ENCODE assay signal across 8 cellular contexts in the genomic region with DNA sequence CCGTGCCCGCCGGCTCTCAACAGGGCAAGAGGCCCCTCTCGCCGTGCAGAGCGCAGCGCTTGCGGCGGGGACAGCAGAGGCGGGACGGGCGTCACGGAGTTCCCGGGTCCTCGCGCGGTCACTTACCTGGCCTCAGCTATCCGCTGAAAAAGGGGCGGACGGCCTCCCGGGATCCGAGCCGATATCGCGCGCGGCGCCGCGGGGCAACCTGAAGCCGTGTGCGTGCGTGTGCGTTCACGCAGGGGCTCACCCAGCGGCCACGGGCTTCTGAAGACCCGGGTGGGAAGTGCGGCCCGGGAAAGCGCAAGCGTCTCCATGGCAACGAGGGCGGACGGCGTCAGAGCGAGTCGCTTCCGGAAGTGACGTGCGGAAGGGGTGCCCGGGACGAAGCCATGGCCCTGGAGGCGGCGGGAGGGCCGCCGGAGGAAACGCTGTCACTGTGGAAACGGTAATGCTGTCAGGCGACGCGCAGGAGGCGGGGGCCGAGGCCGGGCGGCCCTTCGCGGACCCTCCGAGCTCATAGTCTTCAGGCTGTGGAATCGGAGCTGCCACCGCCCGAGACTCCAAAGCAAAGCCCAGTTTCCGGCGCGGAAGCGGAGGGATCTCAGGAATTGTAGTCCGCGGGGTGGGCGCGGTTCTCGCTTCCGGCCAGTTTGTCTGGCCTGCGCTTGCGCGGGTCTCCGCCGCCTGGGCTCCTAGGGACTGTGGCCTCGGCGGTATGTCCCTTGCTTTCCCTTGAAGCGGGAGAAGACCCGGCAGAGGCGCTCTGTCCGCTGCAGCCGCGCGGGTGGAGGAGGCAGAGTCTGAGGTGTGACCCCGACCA.
DNase-seq lines count a peak whose midpoint lies in the region; ATAC-seq and TF ChIP-seq lines count a peak whose summit lies in the region.

Gene ENDOV, plus strand, starts transcription at position 365 of the 823 bp plus-strand sequence. Its CDS starts 28 bp downstream, at position 393.

- DNase-seq in NCI-H1105 (lab: John Stamatoyannopoulos, UW): peak; percentile 84
- peak; percentile 91 for DNase-seq in activated naive CD4-positive, alpha-beta T cell treated with anti-CD3 and anti-CD28 coated beads, Interleukin-2, amount 50 U/mL, for 16 hours
- DNase-seq in globus pallidus (ENCODE audit: low spot score): peak; percentile 92
- peak; percentile 60 for DNase-seq in non-pigmented ciliary epithelial cell (ENCODE audit: low read depth)
- DNase-seq in substantia nigra (lab: John Stamatoyannopoulos, UW): peak; percentile 69 to 99 (median 92)

- ATAC-seq in HG02623 (IDR thresholded peaks at IDR 0.05; ENCODE audit: unreplicated experiment) (peak; percentile 82), SK-N-SH treated with all-trans-retinoic acid at 6 μM for 48 hours (peak; percentile 91)

- peak within 1 kb of the TSS; percentile 75 for H3K4me3 ChIP-seq in GM08714 (ENCODE audit: low read length)

- H3K27ac ChIP-seq in substantia nigra (ENCODE audit: low read depth, low read length, poor library complexity, severe bottlenecking): peak within 1 kb of the TSS; percentile 91

TF ChIP-seq in SK-N-SH treated with all-trans-retinoic acid at 6 μM for 48 hours, 23 proteins besides CTCF, POLR2A, EP300 and RAD21:
- TF ChIP-seq ZFP3 (CRISPR knock-in tag; IDR thresholded peaks at IDR 0.05) (peak; percentile 70; the same call in 1 of the 2 replicates), PPARA (CRISPR knock-in tag; IDR thresholded peaks at IDR 0.05; ENCODE audit: borderline replicate concordance) (no peak), TCF4 (CRISPR knock-in tag; IDR thresholded peaks at IDR 0.05; ENCODE audit: borderline replicate concordance) (no peak), ZFP30 (CRISPR knock-in tag; IDR thresholded peaks at IDR 0.05) (no peak), CREB5 (CRISPR knock-in tag; IDR thresholded peaks at IDR 0.05; ENCODE audit: low read depth) (no peak), CSDC2 (CRISPR knock-in tag; IDR thresholded peaks at IDR 0.05) (no peak), CSRNP3 (CRISPR knock-in tag; IDR thresholded peaks at IDR 0.05) (no peak), RARB (CRISPR knock-in tag; IDR thresholded peaks at IDR 0.05) (no peak), GLIS3 (CRISPR knock-in tag; IDR thresholded peaks at IDR 0.05) (no peak), SNAI2 (CRISPR knock-in tag; IDR thresholded peaks at IDR 0.05) (no peak), OSR1 (CRISPR knock-in tag; IDR thresholded peaks at IDR 0.05) (no peak), ZNF8 (CRISPR knock-in tag; IDR thresholded peaks at IDR 0.05) (no peak), TOX (CRISPR knock-in tag; IDR thresholded peaks at IDR 0.05; ENCODE audit: borderline replicate concordance) (no peak), ARNTL (CRISPR knock-in tag; IDR thresholded peaks at IDR 0.05; ENCODE audit: borderline replicate concordance, low read depth) (no peak), ESRRG (CRISPR knock-in tag; IDR thresholded peaks at IDR 0.05) (no peak)
- TF ChIP-seq, protein P1, sequence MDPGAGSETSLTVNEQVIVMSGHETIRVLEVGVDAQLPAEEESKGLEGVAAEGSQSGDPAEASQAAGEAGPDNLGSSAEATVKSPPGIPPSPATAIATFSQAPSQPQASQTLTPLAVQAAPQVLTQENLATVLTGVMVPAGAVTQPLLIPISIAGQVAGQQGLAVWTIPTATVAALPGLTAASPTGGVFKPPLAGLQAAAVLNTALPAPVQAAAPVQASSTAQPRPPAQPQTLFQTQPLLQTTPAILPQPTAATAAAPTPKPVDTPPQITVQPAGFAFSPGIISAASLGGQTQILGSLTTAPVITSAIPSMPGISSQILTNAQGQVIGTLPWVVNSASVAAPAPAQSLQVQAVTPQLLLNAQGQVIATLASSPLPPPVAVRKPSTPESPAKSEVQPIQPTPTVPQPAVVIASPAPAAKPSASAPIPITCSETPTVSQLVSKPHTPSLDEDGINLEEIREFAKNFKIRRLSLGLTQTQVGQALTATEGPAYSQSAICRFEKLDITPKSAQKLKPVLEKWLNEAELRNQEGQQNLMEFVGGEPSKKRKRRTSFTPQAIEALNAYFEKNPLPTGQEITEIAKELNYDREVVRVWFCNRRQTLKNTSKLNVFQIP (CRISPR knock-in tag; IDR thresholded peaks at IDR 0.05; ENCODE audit: borderline replicate concordance, low read depth): peak; percentile 92; the same call in 1 of the 2 replicates
- TF ChIP-seq, protein P2, sequence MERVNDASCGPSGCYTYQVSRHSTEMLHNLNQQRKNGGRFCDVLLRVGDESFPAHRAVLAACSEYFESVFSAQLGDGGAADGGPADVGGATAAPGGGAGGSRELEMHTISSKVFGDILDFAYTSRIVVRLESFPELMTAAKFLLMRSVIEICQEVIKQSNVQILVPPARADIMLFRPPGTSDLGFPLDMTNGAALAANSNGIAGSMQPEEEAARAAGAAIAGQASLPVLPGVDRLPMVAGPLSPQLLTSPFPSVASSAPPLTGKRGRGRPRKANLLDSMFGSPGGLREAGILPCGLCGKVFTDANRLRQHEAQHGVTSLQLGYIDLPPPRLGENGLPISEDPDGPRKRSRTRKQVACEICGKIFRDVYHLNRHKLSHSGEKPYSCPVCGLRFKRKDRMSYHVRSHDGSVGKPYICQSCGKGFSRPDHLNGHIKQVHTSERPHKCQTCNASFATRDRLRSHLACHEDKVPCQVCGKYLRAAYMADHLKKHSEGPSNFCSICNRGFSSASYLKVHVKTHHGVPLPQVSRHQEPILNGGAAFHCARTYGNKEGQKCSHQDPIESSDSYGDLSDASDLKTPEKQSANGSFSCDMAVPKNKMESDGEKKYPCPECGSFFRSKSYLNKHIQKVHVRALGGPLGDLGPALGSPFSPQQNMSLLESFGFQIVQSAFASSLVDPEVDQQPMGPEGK (CRISPR knock-in tag; IDR thresholded peaks at IDR 0.05; ENCODE audit: borderline replicate concordance): no peak

Comparison
In these comparisons a context has a peak if more than half of its experiments do, and no peak if none do; other contexts are left out.
1. Peak in every context shown above with its lines: DNase-seq, ATAC-seq, H3K4me3 ChIP-seq and H3K27ac ChIP-seq.